12 cellular contexts compared by ENCODE assay signal in the genomic region with DNA sequence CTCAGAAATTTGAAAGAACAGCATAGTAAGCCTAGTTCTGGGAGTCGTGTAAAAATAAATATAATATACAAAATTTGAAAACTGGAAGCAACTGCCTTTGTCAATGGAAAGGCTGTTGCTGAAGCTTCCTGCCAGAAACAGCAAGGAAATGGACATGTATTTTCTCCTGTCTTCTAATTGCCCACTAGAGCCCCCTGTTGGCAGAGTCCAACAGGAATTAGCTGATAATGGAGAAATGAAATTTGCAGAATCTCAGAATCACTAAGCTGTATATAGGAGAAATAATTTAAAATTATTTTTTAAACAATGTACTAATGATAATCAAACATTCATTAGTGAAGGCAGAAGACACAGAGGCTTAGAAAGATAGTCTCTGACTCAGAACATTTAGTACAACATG.
DNase-seq lines count a peak whose midpoint lies in the region; ATAC-seq and TF ChIP-seq lines count a peak whose summit lies in the region.
"Had no signal": no experiment of that assay in that cellular context is flagged by ENCODE, and none has a peak within 500 bp of the region (broad histone marks: within the 10 kb centered on the region; RNA-seq: fewer than 3 reads in every experiment).

No MANE protein-coding gene starts in this region.

- H3K4me1 Mint-ChIP-seq in mesothelial cell of epicardium: no peaks in the 10 kb centered on the region

- in situ Hi-C loops in GM13976 (cut with MboI; ENCODE audit: low sequenced_read_pairs, unreplicated experiment): loop anchor here (25.0 kb wide), 1 partner anchor 1486 kb away; no protein-coding TSS in a partner anchor

- H3K4me3 ChIP-seq in AG04449 (ENCODE audit: low read depth, low read length): no peak overlapping the region
- no peak overlapping the region for H3K4me3 ChIP-seq in fibroblast of mammary gland (ENCODE audit: control insufficient read depth, low read depth, low read length)
- H3K4me3 ChIP-seq: PC-9 had no signal

- H3K9me3 Mint-ChIP-seq in mesothelial cell of epicardium: peaks cover 5% of the 10 kb centered on the region

- TF ChIP-seq CTCF in AG04449 (IDR thresholded peaks at IDR 0.05; ENCODE audit: insufficient read depth, low read length, missing control alignments): peak; percentile 33
- TF ChIP-seq CTCF in GM13976 (IDR thresholded peaks at IDR 0.05; ENCODE audit: borderline replicate concordance, control extremely low read depth, extremely low read depth, insufficient read depth, missing control alignments): peak; percentile 24
- peak; percentile 53 for TF ChIP-seq CTCF in fibroblast of mammary gland (conservative IDR thresholded peaks at IDR 0.05; ENCODE audit: control insufficient read depth, insufficient read depth, low read depth, low read length)
- TF ChIP-seq CTCF in mesothelial cell of epicardium (IDR thresholded peaks at IDR 0.05; ENCODE audit: unreplicated experiment): no peak

- no peaks in the 10 kb centered on the region for H3K27me3 Mint-ChIP-seq in mesothelial cell of epicardium (ENCODE audit: low read depth)

- DNase-seq in AG04449 (ENCODE audit: low read depth, low spot score): no peak
- no peak for DNase-seq in GM13976 (ENCODE audit: low spot score)
- DNase-seq in NCI-H748 (lab: John Stamatoyannopoulos, UW; ENCODE audit: unreplicated experiment): peak; percentile 75
- peak; percentile 48 for DNase-seq in fibroblast of mammary gland (ENCODE audit: low read depth)
- DNase-seq in effector CD8-positive, alpha-beta T cell (lab: John Stamatoyannopoulos, UW): no peak
- DNase-seq in mesothelial cell of epicardium (ENCODE audit: low spot score in 2 of 2, unreplicated experiment in 2 of 2): no peak
- DNase-seq in GF-D8 (lab: John Stamatoyannopoulos, UW): no peak
- DNase-seq: activated T-cell treated with anti-CD3 and anti-CD28 coated beads, Interleukin-2, amount 50 U/mL, for 48 hours; GDM1; left ventricle myocardium superior; PC-9 had no signal

- H3K27ac Mint-ChIP-seq in mesothelial cell of epicardium: no peak overlapping the region

- CTCF ChIA-PET in AG04449 (lab: Yijun Ruan, JAX): interaction anchor here (0.8 to 2.6 kb wide), 8 partner anchors 8 to 1973 kb away, joined by 3 to 17 read pairs (median 4); partner anchors contain the start of gene TMTC2

- POLR2A ChIA-PET in AG04449 (lab: Yijun Ruan, JAX): no interaction called here

- H3K4me3 Mint-ChIP-seq in mesothelial cell of epicardium: no peak overlapping the region

- H3K36me3 Mint-ChIP-seq in mesothelial cell of epicardium: no peaks in the 10 kb centered on the region

- ATAC-seq in HG03025 (IDR thresholded peaks at IDR 0.05; ENCODE audit: low FRiP score, unreplicated experiment): no peak
- ATAC-seq: left ventricle myocardium superior had no signal

Comparison
In these comparisons a context has a peak if more than half of its experiments do, and no peak if none do; other contexts are left out.
1. DNase-seq: peak in NCI-H748 (single experiment) and fibroblast of mammary gland (single experiment); none in AG04449 (single experiment), GM13976 (single experiment), effector CD8-positive, alpha-beta T cell (single experiment), mesothelial cell of epicardium (0 of 2) and GF-D8 (single experiment).